In genomic region chr7:78924581-78924980, GRCh38 we compare ENCODE assay signal across 11 cellular contexts.
DNase-seq lines count a peak whose midpoint lies in the region; ATAC-seq and TF ChIP-seq lines count a peak whose summit lies in the region.
"Had no signal": no experiment of that assay in that cellular context is flagged by ENCODE, and none has a peak within 500 bp of the region (broad histone marks: within the 10 kb centered on the region; RNA-seq: fewer than 3 reads in every experiment).

No MANE protein-coding gene starts in this region.

- no peaks in the 10 kb centered on the region for H3K79me2 ChIP-seq in OCI-LY7 (ENCODE audit: insufficient read depth, low read depth, low read length)

- intact Hi-C loops in A673 (cut with micrococcal nuclease; ENCODE audit: unreplicated experiment) (loop anchor here (1.0 to 10.0 kb wide), 3 partner anchors 338 to 900 kb away; no protein-coding TSS in a partner anchor), OCI-LY7 (cut with micrococcal nuclease; ENCODE audit: unreplicated experiment) (loop anchor here (10.0 kb wide), 1 partner anchor 800 kb away; no protein-coding TSS in a partner anchor)

- no peaks in the 10 kb centered on the region for H3K36me3 Mint-ChIP-seq in activated CD4-positive, alpha-beta memory T cell treated with anti-CD3 and anti-CD28 coated beads, Interleukin-2, amount 10 ng/mL, durations not matched to agents 7 days and 5 days (ENCODE audit: low read depth)
- no peaks in the 10 kb centered on the region for H3K36me3 Mint-ChIP-seq in CD8-positive, alpha-beta memory T cell

- no peak overlapping the region for H3K27ac Mint-ChIP-seq in activated CD4-positive, alpha-beta memory T cell treated with anti-CD3 and anti-CD28 coated beads, Interleukin-2, amount 10 ng/mL, durations not matched to agents 7 days and 5 days
- H3K27ac Mint-ChIP-seq in CD8-positive, alpha-beta memory T cell = no peak overlapping the region

- H3K27me3 ChIP-seq in A673 (replicated peaks; ENCODE audit: insufficient read depth, low read depth, low read length, poor library complexity) = peaks cover 5% of the 10 kb centered on the region
- H3K27me3 ChIP-seq in CD8-positive, alpha-beta memory T cell (ENCODE audit: insufficient read depth, low read length, poor library complexity, severe bottlenecking) = no peaks in the 10 kb centered on the region
- H3K27me3 ChIP-seq: body of pancreas had no signal

- H3K4me1 ChIP-seq in A673 (ENCODE audit: insufficient read depth, low read length, poor library complexity, severe bottlenecking) = no peaks in the 10 kb centered on the region
- no peaks in the 10 kb centered on the region for H3K4me1 ChIP-seq in OCI-LY7 (ENCODE audit: insufficient read depth, low read length, poor library complexity, severe bottlenecking)
- H3K4me1 ChIP-seq in CD8-positive, alpha-beta memory T cell (ENCODE audit: insufficient read depth, low read length) = no peaks in the 10 kb centered on the region
- H3K4me1 ChIP-seq: body of pancreas had no signal

- H3K9me3 Mint-ChIP-seq in activated CD4-positive, alpha-beta memory T cell treated with anti-CD3 and anti-CD28 coated beads, Interleukin-2, amount 10 ng/mL, durations not matched to agents 7 days and 5 days = peaks cover 3% of the 10 kb centered on the region
- peaks cover 3 to 18% (median 14%) of the 10 kb centered on the region in 5 donors for H3K9me3 Mint-ChIP-seq in CD8-positive, alpha-beta memory T cell

- no peaks in the 10 kb centered on the region for H3K9me3 ChIP-seq in A673 (ENCODE audit: low read depth, low read length, poor library complexity, severe bottlenecking)
- H3K9me3 ChIP-seq in OCI-LY7 (ENCODE audit: low read length) = no peaks in the 10 kb centered on the region
- no peaks in the 10 kb centered on the region for H3K9me3 ChIP-seq in CD8-positive, alpha-beta memory T cell (ENCODE audit: low read length)
- H3K9me3 ChIP-seq: body of pancreas had no signal

- TF ChIP-seq CTCF in A673 (conservative IDR thresholded peaks at IDR 0.05; ENCODE audit: low read depth, low read length) (peak; percentile 49), GM12873 (IDR thresholded peaks at IDR 0.05; ENCODE audit: insufficient read depth, low read depth, low read length, missing control alignments) (peak; percentile 33), OCI-LY7 (conservative IDR thresholded peaks at IDR 0.05; ENCODE audit: low read length) (peak; percentile 40; the same call in 1 of the 2 replicates)

- H3K27ac ChIP-seq in A673 (ENCODE audit: low read depth, low read length, poor library complexity, severe bottlenecking) = no peak overlapping the region
- H3K27ac ChIP-seq in OCI-LY7 (ENCODE audit: low read depth, low read length, poor library complexity, severe bottlenecking) = no peak overlapping the region
- H3K27ac ChIP-seq in CD8-positive, alpha-beta memory T cell (ENCODE audit: low read depth, low read length) = no peak overlapping the region
- H3K27ac ChIP-seq: body of pancreas had no signal

- H3K4me2 ChIP-seq in OCI-LY7 (ENCODE audit: low read length) = no peak overlapping the region

- H4K20me1 ChIP-seq in OCI-LY7 (ENCODE audit: insufficient read depth, low read length) = no peaks in the 10 kb centered on the region

- no peaks in the 10 kb centered on the region for H3K9me2 ChIP-seq in OCI-LY7 (ENCODE audit: insufficient read depth, low read length)

- POLR2A ChIA-PET in A673 (lab: Charles Lee; ENCODE audit: low non-redundant PET) (no interaction called here), OCI-LY7 (lab: Charles Lee) (no interaction called here)
- POLR2A ChIA-PET in activated CD4-positive, alpha-beta memory T cell treated with anti-CD3 and anti-CD28 coated beads, Interleukin-2, amount 10 ng/mL, durations not matched to agents 7 days and 5 days (lab: Charles Lee) = no interaction called here
- POLR2A ChIA-PET in CD8-positive, alpha-beta memory T cell (lab: Charles Lee) = no interaction called here

- no peak overlapping the region for H2AFZ ChIP-seq in OCI-LY7 (ENCODE audit: low read length)

- CTCF ChIA-PET in A673 (lab: Charles Lee) (no interaction called here), OCI-LY7 (lab: Charles Lee; ENCODE audit: unreplicated experiment) (no interaction called here)
- CTCF ChIA-PET in activated CD4-positive, alpha-beta memory T cell treated with anti-CD3 and anti-CD28 coated beads, Interleukin-2, amount 10 ng/mL, durations not matched to agents 7 days and 5 days (lab: Charles Lee) = no interaction called here
- CTCF ChIA-PET in CD8-positive, alpha-beta memory T cell (lab: Charles Lee) = no interaction called here

- H3K4me3 ChIP-seq in A673 (ENCODE audit: low read depth, low read length, poor library complexity, severe bottlenecking) (no peak overlapping the region), OCI-LY7 (ENCODE audit: low read depth, low read length, poor library complexity, severe bottlenecking) (no peak overlapping the region)
- no peak overlapping the region for H3K4me3 ChIP-seq in CD8-positive, alpha-beta memory T cell (ENCODE audit: low read length)
- H3K4me3 ChIP-seq: body of pancreas, lung had no signal

- DNase-seq in A673 (ENCODE audit: low spot score) (peak; percentile 40), OCI-LY7 (ENCODE audit: low spot score) (no peak), foreskin melanocyte (peak; percentile 28), T-helper 1 cell (no peak)
- DNase-seq in activated CD4-positive, alpha-beta memory T cell treated with anti-CD3 and anti-CD28 coated beads, Interleukin-2, amount 10 ng/mL, durations not matched to agents 7 days and 5 days = no peak
- no peak for DNase-seq in CD8-positive, alpha-beta memory T cell
- DNase-seq: body of pancreas, T-helper 2 cell had no signal

- H3K4me1 Mint-ChIP-seq in activated CD4-positive, alpha-beta memory T cell treated with anti-CD3 and anti-CD28 coated beads, Interleukin-2, amount 10 ng/mL, durations not matched to agents 7 days and 5 days = no peaks in the 10 kb centered on the region
- no peaks in the 10 kb centered on the region for H3K4me1 Mint-ChIP-seq in CD8-positive, alpha-beta memory T cell

- H3K27me3 Mint-ChIP-seq in activated CD4-positive, alpha-beta memory T cell treated with anti-CD3 and anti-CD28 coated beads, Interleukin-2, amount 10 ng/mL, durations not matched to agents 7 days and 5 days = no peaks in the 10 kb centered on the region
- no peaks in the 10 kb centered on the region for H3K27me3 Mint-ChIP-seq in CD8-positive, alpha-beta memory T cell

- no peak for ATAC-seq in HG03520 (IDR thresholded peaks at IDR 0.05; ENCODE audit: unreplicated experiment)
- ATAC-seq: body of pancreas had no signal

- no peak overlapping the region for H3K4me3 Mint-ChIP-seq in activated CD4-positive, alpha-beta memory T cell treated with anti-CD3 and anti-CD28 coated beads, Interleukin-2, amount 10 ng/mL, durations not matched to agents 7 days and 5 days
- no peak overlapping the region for H3K4me3 Mint-ChIP-seq in CD8-positive, alpha-beta memory T cell

- H3K36me3 ChIP-seq in A673 (ENCODE audit: insufficient read depth, low read length, poor library complexity, severe bottlenecking) = no peaks in the 10 kb centered on the region
- no peaks in the 10 kb centered on the region for H3K36me3 ChIP-seq in OCI-LY7 (ENCODE audit: insufficient read depth, low read length)
- no peaks in the 10 kb centered on the region for H3K36me3 ChIP-seq in CD8-positive, alpha-beta memory T cell (ENCODE audit: insufficient read depth, low read length)

- BruUV-seq in A673 (replicated peaks; lab: Mats Ljungman, UMichigan) (no TSS peak), OCI-LY7 (replicated peaks; lab: Mats Ljungman, UMichigan) (no TSS peak)

Comparison
In these comparisons a context has a peak if more than half of its experiments do, and no peak if none do; other contexts are left out.
1. DNase-seq: peak in A673 (single experiment) and foreskin melanocyte (single experiment); none in OCI-LY7 (single experiment), T-helper 1 cell (0 of 5), activated CD4-positive, alpha-beta memory T cell treated with anti-CD3 and anti-CD28 coated beads, Interleukin-2, amount 10 ng/mL, durations not matched to agents 7 days and 5 days (single experiment) and CD8-positive, alpha-beta memory T cell (0 of 5).
2. Peak in every context shown above with its lines, with median percentiles within 50 percentile points of each other: CTCF ChIP-seq.